ENCODE assay signal across 23 cellular contexts in the genomic region with DNA sequence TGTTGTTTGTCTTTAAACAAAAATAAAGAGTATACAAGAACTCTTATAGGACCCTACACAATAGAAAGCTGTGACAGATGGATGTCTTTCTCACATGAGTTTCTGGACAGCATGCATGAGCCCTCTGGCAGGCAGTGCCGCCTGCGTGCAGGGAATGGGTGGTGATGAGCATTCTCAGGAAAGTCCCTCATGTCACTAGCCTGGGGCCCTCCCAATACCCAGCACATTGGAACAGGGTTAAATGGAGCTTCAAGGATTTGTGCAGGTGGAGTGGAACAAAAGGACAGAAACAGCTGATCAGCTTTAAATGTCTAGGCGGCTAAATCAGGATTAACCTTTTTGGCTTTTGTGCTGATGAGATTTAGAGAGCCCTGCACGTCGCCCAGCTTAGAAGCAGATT.
DNase-seq lines count a peak whose midpoint lies in the region; FAIRE-seq and TF ChIP-seq lines count a peak whose summit lies in the region.
"Had no signal": no experiment of that assay in that cellular context is flagged by ENCODE, and none has a peak within 500 bp of the region (broad histone marks: within the 10 kb centered on the region; RNA-seq: fewer than 3 reads in every experiment).

No MANE protein-coding gene starts in this region.

- H3K27ac ChIP-seq in kidney (ENCODE audit: low read depth in 2 of 2, low read length in 2 of 2) = no peak overlapping the region
- H3K27ac ChIP-seq: esophagus muscularis mucosa, left lung, PC-9, right lobe of liver, SJSA1, testis had no signal

- H3K4me1 ChIP-seq in kidney (ENCODE audit: control insufficient read depth in 1 of 2, insufficient read depth in 1 of 2, low read depth in 1 of 2, low read length in 2 of 2) = no peaks in the 10 kb centered on the region
- H3K4me1 ChIP-seq: esophagus muscularis mucosa, left lung, SJSA1, testis had no signal

- DNase-seq in D721Med (ENCODE audit: insufficient read length, low spot score) (no peak), NCI-H1092 treated with DMSO at 0.1 percent for 48 hours (lab: John Stamatoyannopoulos, UW) (peak; percentile 11), NCI-H82 treated with DMSO at 0.1 percent for 48 hours (lab: John Stamatoyannopoulos, UW; ENCODE audit: unreplicated experiment) (peak; percentile 94), kidney (peak; percentile 32), H54 (ENCODE audit: insufficient read length, low spot score) (no peak), GF-D8 (lab: John Stamatoyannopoulos, UW) (no peak)
- no peak for DNase-seq in stimulated activated CD4-positive, alpha-beta T cell treated with anti-CD3 and anti-CD28 coated beads, Interleukin-2, amount 100 ng/mL, for 48 hours
- DNase-seq: activated naive CD4-positive, alpha-beta T cell treated with anti-CD3 and anti-CD28 coated beads, Interleukin-2, amount 10 ng/mL, durations not matched to agents 7 days and 5 days; activated T-cell treated with anti-CD3 and anti-CD28 coated beads, Interleukin-2, amount 50 U/mL, for 4 hours; CD8-positive, alpha-beta T cell; central memory CD4-positive, alpha-beta T cell; effector CD4-positive, alpha-beta T cell; left lung; NCI-H1436 treated with DMSO at 0.1 percent for 48 hours; NCI-H526 treated with DMSO at 0.1 percent for 48 hours; PC-9; right lobe of liver; stimulated activated CD4-positive, alpha-beta T cell treated with anti-CD3 and anti-CD28 coated beads, Interleukin-15, amount 100 ng/mL, for 24 hours; T-helper 9 cell; testis had no signal

- intact Hi-C loops in kidney (cut with DNase I) = no loop called here

- no peaks in the 10 kb centered on the region for H3K9me3 ChIP-seq in kidney (ENCODE audit: control insufficient read depth in 1 of 2, low read length in 2 of 2)
- H3K9me3 ChIP-seq: esophagus muscularis mucosa, left lung, right lobe of liver, SJSA1, testis had no signal

- no peak overlapping the region for H3K4me3 ChIP-seq in kidney (ENCODE audit: low read length in 2 of 2)
- H3K4me3 ChIP-seq: esophagus muscularis mucosa, left lung, PC-9, right lobe of liver, SJSA1, testis had no signal

- no peak for TF ChIP-seq CTCF in D721Med (IDR thresholded peaks at IDR 0.05; ENCODE audit: insufficient read depth, missing control alignments)
- TF ChIP-seq CTCF in kidney (IDR thresholded peaks at IDR 0.05; ENCODE audit: borderline replicate concordance, extremely low read depth, insufficient read depth) = no peak

- no peak for TF ChIP-seq POLR2A in H54 (IDR thresholded peaks at IDR 0.05; ENCODE audit: low read depth, low read length)

- FAIRE-seq in D721Med (lab: Jason Lieb, UNC) (peak; percentile 91), kidney (lab: Jason Lieb, UNC) (no peak), H54 (lab: Jason Lieb, UNC) (no peak)
- FAIRE-seq: H1 had no signal

- H3K36me3 ChIP-seq in kidney (ENCODE audit: control insufficient read depth in 1 of 2, insufficient read depth in 2 of 2, low read length in 2 of 2) = no peaks in the 10 kb centered on the region
- H3K36me3 ChIP-seq: esophagus muscularis mucosa, left lung, right lobe of liver, SJSA1 had no signal

- H3K9ac ChIP-seq in kidney (ENCODE audit: low read length in 2 of 2) = no peak overlapping the region

Comparison
In these comparisons a context has a peak if more than half of its experiments do, and no peak if none do; other contexts are left out.
1. DNase-seq: peak in NCI-H1092 treated with DMSO at 0.1 percent for 48 hours (single experiment), NCI-H82 treated with DMSO at 0.1 percent for 48 hours (single experiment) and kidney (single experiment); none in D721Med (single experiment), stimulated activated CD4-positive, alpha-beta T cell treated with anti-CD3 and anti-CD28 coated beads, Interleukin-2, amount 100 ng/mL, for 48 hours (0 of 2), H54 (single experiment) and GF-D8 (single experiment).